In genomic region chr6:43370003-43370580, GRCh38 we compare ENCODE assay signal across 8 cellular contexts. TPM values are rescaled to one million over a fixed set of nuclear protein-coding genes. Genes with fewer than 3 reads are reported as not detected.
DNase-seq lines count a peak whose midpoint lies in the region; ATAC-seq and TF ChIP-seq lines count a peak whose summit lies in the region.
"Not testable (repeated sequence)": the region's sequence is repeated elsewhere in the genome, so short reads cannot be mapped to it uniquely, and the experiment has no call there.

No MANE protein-coding gene starts in this region.

- H3K4me3 ChIP-seq in DOHH2 (ENCODE audit: low read length): peak overlapping the region; percentile 69
- H3K4me3 ChIP-seq in WI38 (ENCODE audit: low read depth, low read length): peak overlapping the region; percentile 75
- peak overlapping the region; percentile 29 to 40 for H3K4me3 ChIP-seq in cardiac fibroblast (replicated peaks in 1 of 2; ENCODE audit: low read depth in 2 of 2, low read length in 2 of 2)
- not testable (repeated sequence) for H3K4me3 ChIP-seq in hepatocyte
- peak overlapping the region in 2 of 3 donors; percentile 15 to 56 for H3K4me3 ChIP-seq in thyroid gland (replicated peaks in 1 of 3)

- not testable (repeated sequence) for H3K27me3 ChIP-seq in DOHH2 (ENCODE audit: control insufficient read depth, low read length); hepatocyte; thyroid gland

- DNase-seq in cardiac fibroblast (ENCODE audit: low read depth in 2 of 2); hepatocyte (ENCODE audit: low spot score); neural crest cell (ENCODE audit: low read depth, low spot score); thyroid gland: not testable (repeated sequence)

- not testable (repeated sequence) for H3K27me3 Mint-ChIP-seq in neural crest cell (ENCODE audit: low read depth)

- not testable (repeated sequence) for H3K36me3 Mint-ChIP-seq in neural crest cell (ENCODE audit: low read depth)

- H3K4me1 ChIP-seq in DOHH2 (ENCODE audit: control insufficient read depth, low read length) (peaks cover 79% of the 10 kb centered on the region), thyroid gland (peaks cover 15 to 25% of the 10 kb centered on the region in 2 donors)
- H3K4me1 ChIP-seq in hepatocyte (ENCODE audit: insufficient read depth): not testable (repeated sequence)

- peaks cover 38% of the 10 kb centered on the region for H3K36me3 ChIP-seq in DOHH2 (ENCODE audit: control insufficient read depth, low read length)
- not testable (repeated sequence) for H3K36me3 ChIP-seq in hepatocyte (replicated peaks; ENCODE audit: insufficient read depth, low read depth); thyroid gland

- H3K4me2 ChIP-seq in DOHH2 (ENCODE audit: low read length) (peak overlapping the region; percentile 79), hepatocyte (peak overlapping the region; percentile 75)

- not testable (repeated sequence) for H3K9me3 ChIP-seq in DOHH2 (ENCODE audit: control insufficient read depth, insufficient read depth, low read length); hepatocyte (ENCODE audit: low read depth); thyroid gland

- peak overlapping the region; percentile 76 for H2AFZ ChIP-seq in hepatocyte

- peaks cover 39% of the 10 kb centered on the region for H3F3A ChIP-seq in DOHH2 (ENCODE audit: control insufficient read depth, insufficient read depth)

- intact Hi-C loops in thyroid gland (cut with DNase I): loop anchor here (10.0 kb wide), 1 partner anchor 55 kb away; the partner anchor contains the start of gene ABCC10

- H3K79me2 ChIP-seq in DOHH2 (ENCODE audit: control insufficient read depth, low read length): peaks cover 49% of the 10 kb centered on the region
- H3K79me2 ChIP-seq in hepatocyte: peaks cover 35% of the 10 kb centered on the region

- TF ChIP-seq CTCF in DOHH2 (IDR thresholded peaks at IDR 0.05; ENCODE audit: low read depth, low read length, poor library complexity, severe bottlenecking); WI38 (IDR thresholded peaks at IDR 0.05; ENCODE audit: low read depth, low read length); cardiac fibroblast (IDR thresholded peaks at IDR 0.05; ENCODE audit: low read depth, low read length); hepatocyte (IDR thresholded peaks at IDR 0.05; ENCODE audit: poor library complexity); neural crest cell (conservative IDR thresholded peaks at IDR 0.05); thyroid gland (IDR thresholded peaks at IDR 0.05): not testable (repeated sequence)

- not testable (repeated sequence) for H3K9me3 Mint-ChIP-seq in neural crest cell

- not testable (repeated sequence) for H4K20me1 ChIP-seq in DOHH2 (ENCODE audit: control insufficient read depth, insufficient read depth, low read depth, low read length)
- H4K20me1 ChIP-seq in hepatocyte (ENCODE audit: insufficient read depth, poor library complexity, severe bottlenecking): peaks cover 12% of the 10 kb centered on the region

- H3K4me3 Mint-ChIP-seq in neural crest cell: peak overlapping the region; percentile 90

- TF ChIP-seq POLR2A in thyroid gland (IDR thresholded peaks at IDR 0.05): not testable (repeated sequence)

- H3K4me1 Mint-ChIP-seq in neural crest cell: peaks cover 24% of the 10 kb centered on the region

- H3K9me2 ChIP-seq in DOHH2 (replicated peaks; ENCODE audit: control insufficient read depth, low read length); hepatocyte (replicated peaks; ENCODE audit: insufficient read depth): not testable (repeated sequence)

- peak overlapping the region; percentile 97 for H3K27ac Mint-ChIP-seq in neural crest cell (ENCODE audit: unreplicated experiment)

- ATAC-seq in GM21825 (IDR thresholded peaks at IDR 0.05; ENCODE audit: unreplicated experiment): peak; percentile 7
- ATAC-seq in HG03571 (IDR thresholded peaks at IDR 0.05; ENCODE audit: unreplicated experiment): peak; percentile 9

- WGBS in hepatocyte (ENCODE audit: low lambda C conversion rate, missing lambda C conversion rate): 60% methylated on average over 16 of the region's 16 CpGs
- WGBS in thyroid gland, 2 donors: 48 to 59% methylated on average over 16 of the region's 16 CpGs

- H3K27ac ChIP-seq in DOHH2 (ENCODE audit: low read depth, low read length) (peak overlapping the region; percentile 99), hepatocyte (peak overlapping the region; percentile 74), thyroid gland (peak overlapping the region; percentile 37 to 80 (median 67))

RNA-seq across cellular contexts. Expression of gene ZNF318, which starts 0.6 kb away (rescaled TPM):
- total RNA-seq in hepatocyte (13.4 and 14.4 TPM in 2 replicates), neural crest cell (26.2 and 26.6 TPM in 2 replicates), thyroid gland (10 to 100 TPM; 32.4 to 84.6 (median 37.5) TPM)
- polyA plus RNA-seq in hepatocyte: 6.4 and 6.9 TPM in 2 replicates

RNA-seq across cellular contexts. Expression of gene ABCC10, which starts 57.2 kb away (rescaled TPM):
- total RNA-seq in hepatocyte: 16.7 and 17.6 TPM in 2 replicates
- 33.3 and 41.3 TPM in 2 replicates for polyA plus RNA-seq in hepatocyte
- 34.1 and 35.2 TPM in 2 replicates for total RNA-seq in neural crest cell
- 10 to 100 TPM; 10.5 to 24.3 (median 19.3) TPM for total RNA-seq in thyroid gland
